In the genomic region with DNA sequence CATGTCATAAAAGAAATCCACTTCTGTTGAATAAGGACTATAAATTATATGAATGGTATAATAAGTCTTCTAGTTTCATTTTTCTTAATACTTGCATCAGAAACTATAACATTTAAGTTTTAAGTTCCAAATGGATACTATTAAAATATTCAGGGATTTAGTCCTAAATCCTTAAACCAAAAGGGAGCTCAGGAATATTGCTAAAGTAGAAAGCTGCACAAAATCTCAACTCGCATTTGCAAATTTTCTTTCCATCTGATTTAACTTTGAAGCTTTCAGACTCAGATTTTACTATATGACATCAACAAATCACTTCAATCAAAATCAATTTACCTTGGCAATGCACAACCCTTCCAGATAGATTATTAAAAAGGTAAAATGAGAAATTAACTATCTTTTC, we compare ENCODE assay signal across 8 cellular contexts. TPM values are rescaled to one million over a fixed set of nuclear protein-coding genes. Genes with fewer than 3 reads are reported as not detected.
DNase-seq lines count a peak whose midpoint lies in the region; ATAC-seq, FAIRE-seq and TF ChIP-seq lines count a peak whose summit lies in the region.
"Not testable (repeated sequence)": the region's sequence is repeated elsewhere in the genome, so short reads cannot be mapped to it uniquely, and the experiment has no call there.

No MANE protein-coding gene starts in this region.

- H3K4me2 ChIP-seq in A549; endothelial cell of umbilical vein (ENCODE audit: insufficient read depth, low read length); neural cell (ENCODE audit: low read length): not testable (repeated sequence)
- H3K4me2 ChIP-seq in Karpas-422 (ENCODE audit: low read depth, low read length, poor library complexity, severe bottlenecking), result peak overlapping the region; percentile 19

- not testable (repeated sequence) for H3K4me1 ChIP-seq in A549; SJCRH30; endothelial cell of umbilical vein (ENCODE audit: control insufficient read depth, extremely low read depth, insufficient read depth, low read length); iPS-18a (ENCODE audit: control insufficient read depth, low read depth, low read length); vagina
- peaks cover 23% of the 10 kb centered on the region for H3K4me1 ChIP-seq in Karpas-422 (ENCODE audit: low read length)

- WGBS in A549 (ENCODE audit: missing lambda C conversion rate), result 36% methylated on average over 1 of the region's 1 CpG

- TF ChIP-seq RAD21 in A549 (conservative IDR thresholded peaks at IDR 0.05 in 1 of 2, IDR thresholded peaks at IDR 0.05 in 1 of 2); neural cell (conservative IDR thresholded peaks at IDR 0.05): not testable (repeated sequence)

- H4K20me1 ChIP-seq in Karpas-422 (ENCODE audit: insufficient read depth, low read depth, low read length); endothelial cell of umbilical vein (replicated peaks; ENCODE audit: control insufficient read depth, extremely low read depth, insufficient read depth, low read length); neural cell (ENCODE audit: insufficient read depth): not testable (repeated sequence)

- H3K27ac Mint-ChIP-seq in activated naive CD8-positive, alpha-beta T cell treated with anti-CD3 and anti-CD28 coated beads, Interleukin-2, amount 10 ng/mL, durations not matched to agents 7 days and 5 days, result not testable (repeated sequence)

- not testable (repeated sequence) for H3K79me2 ChIP-seq in Karpas-422 (ENCODE audit: low read length); endothelial cell of umbilical vein (ENCODE audit: control insufficient read depth, insufficient read depth, low read length); neural cell (replicated peaks; ENCODE audit: insufficient read depth, low read length)

- H3K4me1 Mint-ChIP-seq in activated naive CD8-positive, alpha-beta T cell treated with anti-CD3 and anti-CD28 coated beads, Interleukin-2, amount 10 ng/mL, durations not matched to agents 7 days and 5 days, result not testable (repeated sequence)

- TF ChIP-seq EP300 in A549 (IDR thresholded peaks at IDR 0.05); neural cell (conservative IDR thresholded peaks at IDR 0.05; ENCODE audit: poor library complexity, severe bottlenecking): not testable (repeated sequence)

- H3K27me3 ChIP-seq in Karpas-422 (ENCODE audit: low read length); SJCRH30; neural cell (ENCODE audit: insufficient read depth, low read depth, low read length); vagina: not testable (repeated sequence)
- H3K27me3 ChIP-seq in endothelial cell of umbilical vein (ENCODE audit: control insufficient read depth in 2 of 2, insufficient read depth in 2 of 2, low read length in 2 of 2) (peaks cover 14 to 36% of the 10 kb centered on the region in 2 experiments), iPS-18a (ENCODE audit: control insufficient read depth, insufficient read depth, low read length) (peaks cover 21% of the 10 kb centered on the region)

- not testable (repeated sequence) for H2AFZ ChIP-seq in Karpas-422 (ENCODE audit: low read length); endothelial cell of umbilical vein (ENCODE audit: low read depth, low read length); neural cell (ENCODE audit: low read depth, low read length)

- not testable (repeated sequence) for DNase-seq in A549 (ENCODE audit: low read depth in 1 of 2, low spot score in 1 of 2); Karpas-422; SJCRH30; activated naive CD8-positive, alpha-beta T cell treated with anti-CD3 and anti-CD28 coated beads, Interleukin-2, amount 10 ng/mL, durations not matched to agents 7 days and 5 days; vagina (ENCODE audit: extremely low spot score in 2 of 2)
- peak; percentile 10 for DNase-seq in endothelial cell of umbilical vein (ENCODE audit: low read depth, low spot score)

- intact Hi-C loops in endothelial cell of umbilical vein (cut with micrococcal nuclease); vagina (cut with DNase I): not testable (repeated sequence)

- H3K36me3 Mint-ChIP-seq in activated naive CD8-positive, alpha-beta T cell treated with anti-CD3 and anti-CD28 coated beads, Interleukin-2, amount 10 ng/mL, durations not matched to agents 7 days and 5 days, result not testable (repeated sequence)

- POLR2A ChIA-PET in A549 (lab: Yijun Ruan, JAX); activated naive CD8-positive, alpha-beta T cell treated with anti-CD3 and anti-CD28 coated beads, Interleukin-2, amount 10 ng/mL, durations not matched to agents 7 days and 5 days (lab: Charles Lee); endothelial cell of umbilical vein (lab: Charles Lee): not testable (repeated sequence)

- H3K9me1 ChIP-seq in endothelial cell of umbilical vein (replicated peaks; ENCODE audit: control insufficient read depth, extremely low read depth, insufficient read depth, low read length), result not testable (repeated sequence)

- not testable (repeated sequence) for ATAC-seq in A549; activated naive CD8-positive, alpha-beta T cell treated with anti-CD3 and anti-CD28 coated beads, Interleukin-2, amount 10 ng/mL, durations not matched to agents 7 days and 5 days (ENCODE audit: low read depth)

- dilution Hi-C loops in endothelial cell of umbilical vein (cut with MboI; ENCODE audit: extremely low pct_ligation_motif_present, low sequenced_read_pairs), result not testable (repeated sequence)

- not testable (repeated sequence) for H3K4me3 ChIP-seq in A549; Karpas-422 (ENCODE audit: low read length); endothelial cell of umbilical vein (replicated peaks in 1 of 3; ENCODE audit: insufficient read depth in 1 of 3, low read depth in 1 of 3, low read length in 3 of 3)
- H3K4me3 ChIP-seq in SJCRH30 (peak overlapping the region; percentile 52; the same call in 1 of the 2 replicates), iPS-18a (ENCODE audit: low read length) (peak overlapping the region; percentile 35), neural cell (ENCODE audit: low read length) (peak overlapping the region; percentile 48), vagina (peak overlapping the region; percentile 13 to 37)

- peak overlapping the region; percentile 36 for H3K4me3 Mint-ChIP-seq in activated naive CD8-positive, alpha-beta T cell treated with anti-CD3 and anti-CD28 coated beads, Interleukin-2, amount 10 ng/mL, durations not matched to agents 7 days and 5 days

- CTCF ChIA-PET in A549 (lab: Yijun Ruan, JAX); endothelial cell of umbilical vein (lab: Charles Lee): not testable (repeated sequence)

- not testable (repeated sequence) for TF ChIP-seq POLR2A in A549 (IDR thresholded peaks at IDR 0.05; ENCODE audit: low read length); endothelial cell of umbilical vein (IDR thresholded peaks at IDR 0.05; ENCODE audit: low read depth, low read length); vagina (IDR thresholded peaks at IDR 0.05)

- not testable (repeated sequence) for H3F3A ChIP-seq in neural cell (ENCODE audit: insufficient read depth, low read length, poor library complexity, severe bottlenecking)

- H3K9me3 ChIP-seq in A549; Karpas-422 (ENCODE audit: low read length); SJCRH30 (replicated peaks); endothelial cell of umbilical vein (replicated peaks; ENCODE audit: control insufficient read depth, insufficient read depth, low read length); iPS-18a (ENCODE audit: control insufficient read depth, low read depth, low read length); neural cell (ENCODE audit: low read length); vagina: not testable (repeated sequence)

- H3K9me3 Mint-ChIP-seq in activated naive CD8-positive, alpha-beta T cell treated with anti-CD3 and anti-CD28 coated beads, Interleukin-2, amount 10 ng/mL, durations not matched to agents 7 days and 5 days, result not testable (repeated sequence)

- BruUV-seq in endothelial cell of umbilical vein (replicated peaks; lab: Mats Ljungman, UMichigan), result not testable (repeated sequence)

- not testable (repeated sequence) for TF ChIP-seq CTCF in A549 (IDR thresholded peaks at IDR 0.05); endothelial cell of umbilical vein (IDR thresholded peaks at IDR 0.05; ENCODE audit: extremely low read depth in 1 of 2, insufficient read depth in 1 of 2, low read depth in 1 of 2, low read length in 2 of 2); neural cell (IDR thresholded peaks at IDR 0.05; ENCODE audit: poor library complexity, severe bottlenecking); vagina (IDR thresholded peaks at IDR 0.05)

- H3K36me3 ChIP-seq in Karpas-422 (ENCODE audit: insufficient read depth, low read length); SJCRH30; endothelial cell of umbilical vein (ENCODE audit: control insufficient read depth in 2 of 2, extremely low read depth in 1 of 2, insufficient read depth in 2 of 2, low read length in 2 of 2); iPS-18a (ENCODE audit: control insufficient read depth, low read depth, low read length); neural cell (ENCODE audit: insufficient read depth, low read length); vagina: not testable (repeated sequence)

- H3K27me3 Mint-ChIP-seq in activated naive CD8-positive, alpha-beta T cell treated with anti-CD3 and anti-CD28 coated beads, Interleukin-2, amount 10 ng/mL, durations not matched to agents 7 days and 5 days, result peaks cover 36% of the 10 kb centered on the region

- H3K27ac ChIP-seq in A549; Karpas-422 (ENCODE audit: low read length); SJCRH30; endothelial cell of umbilical vein (ENCODE audit: insufficient read depth, low read depth, low read length); iPS-18a (ENCODE audit: low read length); neural cell (ENCODE audit: low read length); vagina: not testable (repeated sequence)

- not testable (repeated sequence) for FAIRE-seq in A549 (lab: Jason Lieb, UNC); endothelial cell of umbilical vein (lab: Jason Lieb, UNC)

- not testable (repeated sequence) for H3K9ac ChIP-seq in Karpas-422 (ENCODE audit: low read length); endothelial cell of umbilical vein (replicated peaks; ENCODE audit: extremely low read depth, insufficient read depth, low read length); iPS-18a (ENCODE audit: low read length); neural cell (ENCODE audit: low read length)

- H3K9me2 ChIP-seq in Karpas-422 (replicated peaks; ENCODE audit: insufficient read depth, low read length); neural cell (ENCODE audit: insufficient read depth, low read length): not testable (repeated sequence)

RNA-seq across cellular contexts. Expression of a gene that starts 10.4 kb away (rescaled TPM):
- 20.9 and 27.2 TPM in 2 replicates for polyA plus RNA-seq in A549 (2011; rRNA removed)
- polyA plus RNA-seq in A549 (2012; cell fraction: cytosol; rRNA removed), result 3.5 and 3.6 TPM in 2 replicates
- polyA plus RNA-seq in A549 (2012; cell fraction: nucleus; rRNA removed), result 4.8 and 6.8 TPM in 2 replicates
- 8.6 to 10.0 TPM (median 8.7 TPM) in 3 replicates for polyA plus RNA-seq in A549 (2017; fragmentation: RNase III; extraction: RNeasy Plus Mini Kit Qiagen cat#74134 plus additional on column Dnase treatment)
- polyA minus RNA-seq in A549 (2011; rRNA and poly(A)+ RNA removed), result 13.8 and 14.5 TPM in 2 replicates
- 34.2 and 42.5 TPM in 2 replicates for total RNA-seq in Karpas-422 (2014; rRNA removed; shearing (Covaris generic); ENCODE audit: low replicate concordance)
- total RNA-seq in SJCRH30 (2014; rRNA removed; shearing (Covaris generic)), result 42.6 and 49.4 TPM in 2 replicates
- total RNA-seq in activated naive CD8-positive, alpha-beta T cell treated with anti-CD3 and anti-CD28 coated beads, Interleukin-2, amount 10 ng/mL, durations not matched to agents 7 days and 5 days, result 10 to 100 TPM; 36.4 to 37.5 TPM
- 25.2 and 27.5 TPM in 2 replicates for total RNA-seq in endothelial cell of umbilical vein
- 3.7 and 4.5 TPM in 2 replicates for polyA plus RNA-seq in endothelial cell of umbilical vein
- 5.4 and 5.6 TPM in 2 replicates for polyA plus RNA-seq in endothelial cell of umbilical vein (2011; cell fraction: cytosol; rRNA removed)
- polyA plus RNA-seq in endothelial cell of umbilical vein (2011; cell fraction: nucleus; rRNA removed), result 21.6 and 28.9 TPM in 2 replicates
- polyA plus RNA-seq in endothelial cell of umbilical vein (2012), result 10.1 and 15.6 TPM in 2 replicates
- 18.0 and 19.5 TPM in 2 replicates for polyA minus RNA-seq in endothelial cell of umbilical vein
- 15.5 TPM for polyA minus RNA-seq in endothelial cell of umbilical vein (2011; cell fraction: cytosol; rRNA and poly(A)+ RNA removed)
- 27.7 and 38.6 TPM in 2 replicates for polyA minus RNA-seq in endothelial cell of umbilical vein (2011; cell fraction: nucleus; rRNA and poly(A)+ RNA removed)
- polyA plus RNA-seq in neural cell, result 72.9 and 83.7 TPM in 2 replicates
- polyA minus RNA-seq in neural cell, result 104 and 120 TPM in 2 replicates
- total RNA-seq in vagina, result 35.4 TPM
